1 cellular context compared by ENCODE assay signal in genomic region chr5:181181650-181182565, GRCh38.
TF ChIP-seq lines count a peak whose summit lies in the region.

No MANE protein-coding gene starts in this region.

TF ChIP-seq in IMR-90, 13 proteins besides CTCF, POLR2A, EP300 and RAD21:
- TF ChIP-seq SMC3 (IDR thresholded peaks at IDR 0.05; ENCODE audit: low read depth, low read length) (peak; percentile 60), CEBPB (IDR thresholded peaks at IDR 0.05; ENCODE audit: low read depth, low read length) (no peak)
